14 cellular contexts compared by ENCODE assay signal in the genomic region with DNA sequence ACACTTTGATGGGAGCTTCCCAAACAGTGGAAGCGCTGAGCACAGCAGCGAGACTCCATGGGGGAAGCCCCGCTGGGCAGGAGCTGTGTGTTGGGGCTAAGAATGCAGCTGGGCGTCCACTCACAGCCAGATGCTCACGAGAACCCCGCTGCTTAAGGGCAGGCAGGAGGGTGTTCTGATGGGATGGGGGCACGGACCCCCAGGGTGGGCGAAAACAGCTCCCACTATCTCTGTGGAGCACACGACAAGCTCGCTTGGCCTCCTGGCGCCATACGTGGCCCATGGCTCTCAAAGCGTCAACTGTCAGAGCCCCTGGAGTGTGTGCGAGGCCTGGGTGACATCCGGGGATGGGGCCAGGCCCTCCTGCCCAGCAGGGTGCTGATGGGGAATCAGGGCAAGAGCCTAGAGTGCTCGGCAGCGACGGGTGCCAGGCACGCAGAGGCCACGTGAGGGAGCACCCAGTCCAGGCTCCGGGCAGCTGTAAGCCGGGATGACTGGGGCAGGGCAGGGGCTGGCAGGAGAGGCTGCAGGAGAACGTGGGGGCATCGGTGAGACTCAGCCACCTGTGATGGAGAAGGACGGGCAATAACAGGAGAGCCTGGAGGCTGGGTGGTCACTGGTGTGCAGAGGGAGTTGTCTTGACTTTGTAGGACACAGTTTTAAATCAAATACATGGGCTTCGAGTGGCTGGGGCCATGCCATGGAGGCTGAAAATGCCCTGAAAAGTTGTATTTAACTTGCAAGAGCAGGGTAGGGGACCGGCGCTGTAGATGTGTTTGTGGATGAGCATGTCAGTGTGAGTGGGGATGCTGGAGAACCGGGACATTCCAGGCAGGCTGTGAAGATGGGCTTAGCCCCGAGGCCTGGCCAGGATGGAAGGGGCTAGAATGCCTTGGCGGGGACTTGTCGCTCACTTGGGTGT. TPM values are rescaled to one million over a fixed set of nuclear protein-coding genes. Genes with fewer than 3 reads are reported as not detected.
DNase-seq lines count a peak whose midpoint lies in the region; ATAC-seq and TF ChIP-seq lines count a peak whose summit lies in the region.
"Had no signal": no experiment of that assay in that cellular context is flagged by ENCODE, and none has a peak within 500 bp of the region (broad histone marks: within the 10 kb centered on the region; RNA-seq: fewer than 3 reads in every experiment).

No MANE protein-coding gene starts in this region.

- intact Hi-C loops in left ventricle myocardium superior (cut with micrococcal nuclease) (no loop called here), posterior vena cava (cut with DNase I) (no loop called here)

- H3K9me3 Mint-ChIP-seq in CD4-positive, CD25-positive, alpha-beta regulatory T cell, result no peaks in the 10 kb centered on the region
- H3K9me3 Mint-ChIP-seq: T-helper 1 cell treated with Interleukin-12 subunit alpha and Interleukin-12 subunit beta and Interleukin-4 antibody, amounts not matched to agents 30 μg/mL and 1 μg/mL, for 36 hours had no signal

- no peaks in the 10 kb centered on the region for H3K4me1 Mint-ChIP-seq in CD4-positive, CD25-positive, alpha-beta regulatory T cell

- no peak overlapping the region for H3K4me3 Mint-ChIP-seq in CD4-positive, CD25-positive, alpha-beta regulatory T cell
- H3K4me3 Mint-ChIP-seq: T-helper 1 cell treated with Interleukin-12 subunit alpha and Interleukin-12 subunit beta and Interleukin-4 antibody, amounts not matched to agents 30 μg/mL and 1 μg/mL, for 36 hours had no signal

- no peaks in the 10 kb centered on the region for H3K4me1 ChIP-seq in CD4-positive, CD25-positive, alpha-beta regulatory T cell (ENCODE audit: control insufficient read depth, insufficient read depth, low read length, poor library complexity, severe bottlenecking)

- no peak for DNase-seq in CD4-positive, CD25-positive, alpha-beta regulatory T cell
- DNase-seq in WERI-Rb-1 (peak; percentile 3), left ventricle myocardium superior (peak; percentile 83), posterior vena cava (ENCODE audit: low spot score) (peak; percentile 70), foreskin melanocyte (no peak), NCI-H446 (lab: John Stamatoyannopoulos, UW) (no peak)
- DNase-seq: activated CD8-positive, alpha-beta memory T cell treated with anti-CD3 and anti-CD28 coated beads for 24 hours; amygdala; effector CD4-positive, alpha-beta T cell; PC-9; stimulated activated CD4-positive, alpha-beta T cell treated with anti-CD3 and anti-CD28 coated beads, Interleukin-4, amount 100 ng/mL, for 24 hours had no signal

- H3K36me3 ChIP-seq in CD4-positive, CD25-positive, alpha-beta regulatory T cell (ENCODE audit: control insufficient read depth, insufficient read depth, low read length), result peaks cover 54% of the 10 kb centered on the region
- peaks cover 100% of the 10 kb centered on the region for H3K36me3 ChIP-seq in WERI-Rb-1

- H3K27ac ChIP-seq in CD4-positive, CD25-positive, alpha-beta regulatory T cell (ENCODE audit: insufficient read depth, low read length, poor library complexity, severe bottlenecking), result no peak overlapping the region
- no peak overlapping the region for H3K27ac ChIP-seq in WERI-Rb-1
- H3K27ac ChIP-seq: PC-9 had no signal

- no peaks in the 10 kb centered on the region for H3K27me3 Mint-ChIP-seq in CD4-positive, CD25-positive, alpha-beta regulatory T cell

- no peak overlapping the region for H3K4me3 ChIP-seq in CD4-positive, CD25-positive, alpha-beta regulatory T cell (ENCODE audit: low read depth, low read length)
- no peak overlapping the region for H3K4me3 ChIP-seq in WERI-Rb-1 (ENCODE audit: low read depth, low read length)
- H3K4me3 ChIP-seq: PC-9 had no signal

- no peaks in the 10 kb centered on the region for H3K9me3 ChIP-seq in CD4-positive, CD25-positive, alpha-beta regulatory T cell (ENCODE audit: control insufficient read depth in 2 of 2, low read length in 2 of 2)
- H3K9me3 ChIP-seq in WERI-Rb-1 (ENCODE audit: severe bottlenecking), result no peaks in the 10 kb centered on the region

- no peaks in the 10 kb centered on the region for H3K27me3 ChIP-seq in CD4-positive, CD25-positive, alpha-beta regulatory T cell (ENCODE audit: control insufficient read depth, insufficient read depth, low read length)
- no peaks in the 10 kb centered on the region for H3K27me3 ChIP-seq in WERI-Rb-1 (ENCODE audit: insufficient read depth, low read depth, severe bottlenecking)

- no peak for ATAC-seq in CD4-positive, CD25-positive, alpha-beta regulatory T cell (ENCODE audit: low read depth in 2 of 2)
- peak; percentile 63 for ATAC-seq in left ventricle myocardium superior
- ATAC-seq in HG03095 (IDR thresholded peaks at IDR 0.05; ENCODE audit: unreplicated experiment), result no peak
- no peak for ATAC-seq in GM19467 (IDR thresholded peaks at IDR 0.05; ENCODE audit: unreplicated experiment)

- no peak for TF ChIP-seq CTCF in WERI-Rb-1 (IDR thresholded peaks at IDR 0.05; ENCODE audit: low read depth, low read length)

- peaks cover 27% of the 10 kb centered on the region for H3K36me3 Mint-ChIP-seq in CD4-positive, CD25-positive, alpha-beta regulatory T cell

- peak overlapping the region in 2 of 3 donors; percentile 20 to 21 for H3K27ac Mint-ChIP-seq in CD4-positive, CD25-positive, alpha-beta regulatory T cell
- H3K27ac Mint-ChIP-seq: T-helper 1 cell treated with Interleukin-12 subunit alpha and Interleukin-12 subunit beta and Interleukin-4 antibody, amounts not matched to agents 30 μg/mL and 1 μg/mL, for 36 hours had no signal

RNA-seq across cellular contexts. Expression of gene PYGB, which starts 27.3 kb away (rescaled TPM):
- total RNA-seq in CD4-positive, CD25-positive, alpha-beta regulatory T cell, result 37.2 TPM
- 10 to 100 TPM; 45.3 to 64.6 (median 52.4) TPM for polyA plus RNA-seq in CD4-positive, CD25-positive, alpha-beta regulatory T cell
- total RNA-seq in left ventricle myocardium superior, result 205 TPM
- total RNA-seq in posterior vena cava, result 100 to 1,000 TPM; 132 to 155 TPM

Comparison
In these comparisons a context has a peak if more than half of its experiments do, and no peak if none do; other contexts are left out.
1. DNase-seq: peak in WERI-Rb-1 (single experiment), left ventricle myocardium superior (single experiment) and posterior vena cava (single experiment); none in CD4-positive, CD25-positive, alpha-beta regulatory T cell (0 of 3), foreskin melanocyte (single experiment) and NCI-H446 (0 of 2).